8 cellular contexts compared by ENCODE assay signal in genomic region chr2:64860321-64860751, GRCh38.
A peak's percentile ranks its signal among the peaks of the same experiment; 100 is the strongest.
DNase-seq lines count a peak whose midpoint lies in the region; ATAC-seq, FAIRE-seq and TF ChIP-seq lines count a peak whose summit lies in the region.

No MANE protein-coding gene starts in this region.

- H3K36me3 ChIP-seq in K562 (ENCODE audit: control insufficient read depth, insufficient read depth, low read length): no peaks in the 10 kb centered on the region
- H3K36me3 ChIP-seq in sigmoid colon: no peaks in the 10 kb centered on the region

- 92% methylated on average over 9 of the region's 9 CpGs for WGBS in K562 (ENCODE audit: insufficient coverage, low coverage, missing lambda C conversion rate)
- WGBS in sigmoid colon, 2 donors: 50 to 76% methylated on average over 9 of the region's 9 CpGs

- intact Hi-C loops in K562 (cut with micrococcal nuclease): no loop called here
- intact Hi-C loops in sigmoid colon (cut with DNase I): no loop called here

- peak overlapping the region; percentile 67; the same call in 2 of the 3 replicates for H3K27ac ChIP-seq in K562 (ENCODE audit: extremely low read depth, low read depth, low read length)
- peak overlapping the region; percentile 91 to 97 (median 96) for H3K27ac ChIP-seq in sigmoid colon

- no peaks in the 10 kb centered on the region for H3K79me2 ChIP-seq in K562 (ENCODE audit: control insufficient read depth, insufficient read depth, low read length)

- no peak for TF ChIP-seq POLR2A in K562 (conservative IDR thresholded peaks at IDR 0.05)
- no peak for TF ChIP-seq POLR2A in sigmoid colon (IDR thresholded peaks at IDR 0.05)

- H3K4me1 ChIP-seq in K562 (replicated peaks in 1 of 2; ENCODE audit: control insufficient read depth in 2 of 2, insufficient read depth in 2 of 2, low read length in 2 of 2) (peaks cover 26 to 31% of the 10 kb centered on the region in 2 experiments), sigmoid colon (peaks cover 0 to 54% (median 44%) of the 10 kb centered on the region in 4 donors)

- no peak overlapping the region for H3K4me3 ChIP-seq in K562
- H3K4me3 ChIP-seq in sigmoid colon: peak overlapping the region in 3 of 4 donors; percentile 44 to 57 (median 52)

- TF ChIP-seq CTCF in K562 (IDR thresholded peaks at IDR 0.05 in 2 of 3, conservative IDR thresholded peaks at IDR 0.05 in 1 of 3; ENCODE audit: insufficient read depth in 2 of 3, low read depth in 1 of 3, low read length in 3 of 3): no peak
- TF ChIP-seq CTCF in sigmoid colon (IDR thresholded peaks at IDR 0.05): no peak

- POLR2A ChIA-PET in K562 (lab: Yijun Ruan, JAX): interaction anchor here (0.6 to 2.0 kb wide), 3 partner anchors 207 to 273 kb away, joined by 3 to 13 read pairs (median 4); partner anchors contain the start of gene SERTAD2

- H2AFZ ChIP-seq in K562 (ENCODE audit: low read depth, low read length): peak overlapping the region; percentile 91

- no peak for DNase-seq in K562 (ENCODE audit: extremely low read depth in 1 of 4, low spot score in 3 of 4)
- no peak for DNase-seq in sigmoid colon
- no peak for DNase-seq in anterior cingulate cortex (lab: John Stamatoyannopoulos, UW)
- DNase-seq in GDM1 (lab: John Stamatoyannopoulos, UW): no peak
- DNase-seq in iPS-NIHi11 (ENCODE audit: low spot score): no peak
- DNase-seq in activated CD4-positive, alpha-beta T cell treated with anti-CD3 and anti-CD28 coated beads, Interleukin-2, amount 50 U/mL, for 48 hours: no peak

- no peak for TF ChIP-seq RAD21 in K562 (CRISPR knock-in tag; conservative IDR thresholded peaks at IDR 0.05 in 1 of 2, IDR thresholded peaks at IDR 0.05 in 1 of 2)

- ATAC-seq in GM18498 (IDR thresholded peaks at IDR 0.05; ENCODE audit: unreplicated experiment) (peak; percentile 43), HG03159 (IDR thresholded peaks at IDR 0.05; ENCODE audit: unreplicated experiment) (peak; percentile 34), K562 (no peak)

- TF ChIP-seq EP300 in K562 (IDR thresholded peaks at IDR 0.05; ENCODE audit: low read length): no peak
- TF ChIP-seq EP300 in sigmoid colon (IDR thresholded peaks at IDR 0.05): no peak

- no peak for FAIRE-seq in K562 (lab: Jason Lieb, UNC)

- H3K27me3 ChIP-seq in K562 (ENCODE audit: control insufficient read depth in 2 of 2, insufficient read depth in 2 of 2, low read length in 2 of 2): no peaks in the 10 kb centered on the region
- H3K27me3 ChIP-seq in sigmoid colon: no peaks in the 10 kb centered on the region

- H3K9me3 ChIP-seq in K562 (replicated peaks; ENCODE audit: control insufficient read depth, insufficient read depth, low read depth, low read length) (peaks cover 4% of the 10 kb centered on the region; the same call in 1 of the 2 replicates), sigmoid colon (no peaks in the 10 kb centered on the region)

- H3K9ac ChIP-seq in K562 (ENCODE audit: insufficient read depth in 1 of 2, low read depth in 2 of 2, low read length in 2 of 2): peak overlapping the region in 1 of 2 experiments; percentile 75; a peak in 2 of 4 replicates

- H3K4me2 ChIP-seq in K562 (ENCODE audit: insufficient read depth, low read length): peak overlapping the region; percentile 66

- H3K9me1 ChIP-seq in K562 (ENCODE audit: control insufficient read depth, insufficient read depth, low read length): no peaks in the 10 kb centered on the region

- BruUV-seq in K562 (replicated peaks; lab: Mats Ljungman, UMichigan): no TSS peak

- H4K20me1 ChIP-seq in K562 (replicated peaks; ENCODE audit: control insufficient read depth, insufficient read depth, low read length): no peaks in the 10 kb centered on the region

- in situ Hi-C loops in K562 (cut with MboI): loop anchor here (5.0 kb wide), 2 partner anchors 218 to 263 kb away; no protein-coding TSS in a partner anchor

- CTCF ChIA-PET in K562 (lab: Yijun Ruan, JAX; ENCODE audit: low intra/inter-chr PET ratio): interaction anchor here (1.2 kb wide), 1 partner anchor 213 kb away, joined by 3 read pairs; no protein-coding TSS in a partner anchor

TF ChIP-seq in K562, 482 proteins besides CTCF, POLR2A, EP300 and RAD21:
- no peak for TF ChIP-seq ZNF507 (tag; conservative IDR thresholded peaks at IDR 0.05)
- TF ChIP-seq PTTG1 (tag; IDR thresholded peaks at IDR 0.05; ENCODE audit: low read depth): no peak
- TF ChIP-seq NFXL1 (CRISPR knock-in tag; IDR thresholded peaks at IDR 0.05): no peak
- TF ChIP-seq, protein P1, sequence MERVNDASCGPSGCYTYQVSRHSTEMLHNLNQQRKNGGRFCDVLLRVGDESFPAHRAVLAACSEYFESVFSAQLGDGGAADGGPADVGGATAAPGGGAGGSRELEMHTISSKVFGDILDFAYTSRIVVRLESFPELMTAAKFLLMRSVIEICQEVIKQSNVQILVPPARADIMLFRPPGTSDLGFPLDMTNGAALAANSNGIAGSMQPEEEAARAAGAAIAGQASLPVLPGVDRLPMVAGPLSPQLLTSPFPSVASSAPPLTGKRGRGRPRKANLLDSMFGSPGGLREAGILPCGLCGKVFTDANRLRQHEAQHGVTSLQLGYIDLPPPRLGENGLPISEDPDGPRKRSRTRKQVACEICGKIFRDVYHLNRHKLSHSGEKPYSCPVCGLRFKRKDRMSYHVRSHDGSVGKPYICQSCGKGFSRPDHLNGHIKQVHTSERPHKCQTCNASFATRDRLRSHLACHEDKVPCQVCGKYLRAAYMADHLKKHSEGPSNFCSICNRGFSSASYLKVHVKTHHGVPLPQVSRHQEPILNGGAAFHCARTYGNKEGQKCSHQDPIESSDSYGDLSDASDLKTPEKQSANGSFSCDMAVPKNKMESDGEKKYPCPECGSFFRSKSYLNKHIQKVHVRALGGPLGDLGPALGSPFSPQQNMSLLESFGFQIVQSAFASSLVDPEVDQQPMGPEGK (CRISPR knock-in tag; IDR thresholded peaks at IDR 0.05; ENCODE audit: borderline replicate concordance): 0 out of 2 replicates have a peak, but pooled peaks have one; percentile 40
- no peak for TF ChIP-seq FOXO4 (CRISPR knock-in tag; IDR thresholded peaks at IDR 0.05)
